Comparison of ENCODE assay signal across 8 cellular contexts in genomic region chr14:81220488-81220766, GRCh38. TPM values are rescaled to one million over a fixed set of nuclear protein-coding genes. Genes with fewer than 3 reads are reported as not detected.
DNase-seq lines count a peak whose midpoint lies in the region; ATAC-seq and TF ChIP-seq lines count a peak whose summit lies in the region.

No MANE protein-coding gene starts in this region.

- ATAC-seq in gastroesophageal sphincter (no peak), left lobe of liver (no peak), GM21526 (IDR thresholded peaks at IDR 0.05; ENCODE audit: low FRiP score, unreplicated experiment) (no peak), GM21447 (IDR thresholded peaks at IDR 0.05; ENCODE audit: unreplicated experiment) (no peak)

- no peak for TF ChIP-seq POLR2A in gastroesophageal sphincter (IDR thresholded peaks at IDR 0.05)

- TF ChIP-seq EP300 in gastroesophageal sphincter (IDR thresholded peaks at IDR 0.05): no peak

- WGBS in gastroesophageal sphincter (ENCODE audit: low coverage in 1 of 2), 2 donors: 0% methylated on average over 7 of the region's 10 CpGs; no CpG with 5 or more reads in 1 of the 2 donors

- H3K27me3 ChIP-seq in gastroesophageal sphincter: no peaks in the 10 kb centered on the region

- H3K36me3 ChIP-seq in gastroesophageal sphincter: peaks cover 0 to 8% of the 10 kb centered on the region in 2 donors

- H3K4me3 ChIP-seq in HFF-Myc (replicated peaks; ENCODE audit: low read depth, low read length) (peak overlapping the region; percentile 80), WI38 (ENCODE audit: low read depth, low read length) (peak overlapping the region; percentile 87), gastroesophageal sphincter (peak overlapping the region; percentile 80 to 99), skin epidermis (peak overlapping the region; percentile 49 to 84 (median 75))

- peak overlapping the region; percentile 93 to 98 (median 98) for H3K27ac ChIP-seq in gastroesophageal sphincter
- peak overlapping the region; percentile 94 to 100 (median 98) for H3K27ac ChIP-seq in skin epidermis

- H3K4me1 ChIP-seq in gastroesophageal sphincter: peaks cover 0 to 36% (median 9%) of the 10 kb centered on the region in 3 donors

- DNase-seq in HFF-Myc (ENCODE audit: extremely low read depth, low read depth) (no peak), RPMI8226 (no peak), left lobe of liver (ENCODE audit: low spot score) (no peak)

- TF ChIP-seq CTCF in HFF-Myc (IDR thresholded peaks at IDR 0.05; ENCODE audit: low read depth, low read length, missing control alignments) (no peak), WI38 (IDR thresholded peaks at IDR 0.05; ENCODE audit: low read depth, low read length) (no peak), gastroesophageal sphincter (IDR thresholded peaks at IDR 0.05) (no peak)

- H3K9me3 ChIP-seq in gastroesophageal sphincter: no peaks in the 10 kb centered on the region

RNA-seq across cellular contexts. Expression of gene GTF2A1, which starts 0.3 kb away (rescaled TPM):
- total RNA-seq in gastroesophageal sphincter (10 to 100 TPM; 28.0 to 40.0 (median 30.5) TPM), left lobe of liver (11.1 TPM)
